Comparison of ENCODE assay signal across 15 cellular contexts in the genomic region with DNA sequence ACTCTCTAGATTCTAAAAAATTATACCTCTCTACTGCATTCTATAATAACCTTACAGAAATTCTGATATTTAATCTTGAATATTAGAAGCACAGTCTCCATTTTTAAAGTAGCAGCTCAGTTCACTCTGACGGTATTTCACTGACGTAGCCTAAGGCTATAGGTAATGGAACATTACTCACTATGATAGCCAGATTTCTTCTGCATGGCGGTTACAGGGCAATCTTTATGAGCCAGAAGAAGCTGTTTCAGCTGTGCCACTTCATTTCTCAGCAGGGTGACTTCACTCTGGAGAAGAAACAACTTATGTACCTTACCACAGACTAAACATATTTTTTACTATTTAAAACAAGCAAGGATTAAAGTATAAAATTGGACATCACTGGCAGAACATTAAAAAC.
"Had no signal": no experiment of that assay in that cellular context is flagged by ENCODE, and none has a peak within 500 bp of the region (broad histone marks: within the 10 kb centered on the region; RNA-seq: fewer than 3 reads in every experiment).

No MANE protein-coding gene starts in this region.

- H3K9me3 ChIP-seq: right lobe of liver, testis, upper lobe of right lung had no signal

- DNase-seq: activated B cell treated with CpG ODN at 0.5 μM for 24 hours; activated CD4-positive, alpha-beta T cell treated with anti-CD3 and anti-CD28 coated beads for 48 hours; activated CD8-positive, alpha-beta T cell treated with anti-CD3 and anti-CD28 coated beads for 36 hours; activated gamma-delta T cell; activated T-cell treated with anti-CD3 and anti-CD28 coated beads, Interleukin-2, amount 50 U/mL, for 48 hours; caudate nucleus; foreskin fibroblast; kidney glomerular epithelial cell; right lobe of liver; testis; upper lobe of right lung had no signal

- H3K27ac ChIP-seq: coronary artery, right lobe of liver, testis, upper lobe of right lung had no signal

- H3K27ac Mint-ChIP-seq: activated B cell treated with CpG ODN at 0.5 μM for 24 hours; activated CD8-positive, alpha-beta T cell treated with anti-CD3 and anti-CD28 coated beads for 36 hours; activated naive CD4-positive, alpha-beta T cell treated with anti-CD3 and anti-CD28 coated beads, Interleukin-2, amount 50 U/mL, for 72 hours; stimulated activated naive CD8-positive, alpha-beta T cell treated with anti-CD3 and anti-CD28 coated beads, Interleukin-15, Interleukin-2, amounts not matched to agents 100 ng/mL and 50 ng/mL, for 24 hours had no signal

- H3K4me1 Mint-ChIP-seq: activated B cell treated with CpG ODN at 0.5 μM for 24 hours, neural crest cell had no signal

- H3K27me3 ChIP-seq: right lobe of liver, testis, upper lobe of right lung had no signal

- H3K4me3 ChIP-seq: coronary artery, right lobe of liver, testis, upper lobe of right lung had no signal

- H3K4me3 Mint-ChIP-seq: activated B cell treated with CpG ODN at 0.5 μM for 24 hours; activated CD8-positive, alpha-beta T cell treated with anti-CD3 and anti-CD28 coated beads for 36 hours; neural crest cell; stimulated activated naive CD8-positive, alpha-beta T cell treated with anti-CD3 and anti-CD28 coated beads, Interleukin-15, Interleukin-2, amounts not matched to agents 100 ng/mL and 50 ng/mL, for 24 hours had no signal

- H3K9me3 Mint-ChIP-seq: activated B cell treated with CpG ODN at 0.5 μM for 24 hours; stimulated activated naive CD8-positive, alpha-beta T cell treated with anti-CD3 and anti-CD28 coated beads, Interleukin-15, Interleukin-2, amounts not matched to agents 100 ng/mL and 50 ng/mL, for 24 hours had no signal

- H3K27me3 Mint-ChIP-seq: activated B cell treated with CpG ODN at 0.5 μM for 24 hours; activated CD8-positive, alpha-beta T cell treated with anti-CD3 and anti-CD28 coated beads for 36 hours; stimulated activated naive CD8-positive, alpha-beta T cell treated with anti-CD3 and anti-CD28 coated beads, Interleukin-15, Interleukin-2, amounts not matched to agents 100 ng/mL and 50 ng/mL, for 24 hours had no signal

- H3K4me1 ChIP-seq: right lobe of liver, testis, upper lobe of right lung had no signal
